In the genomic region with DNA sequence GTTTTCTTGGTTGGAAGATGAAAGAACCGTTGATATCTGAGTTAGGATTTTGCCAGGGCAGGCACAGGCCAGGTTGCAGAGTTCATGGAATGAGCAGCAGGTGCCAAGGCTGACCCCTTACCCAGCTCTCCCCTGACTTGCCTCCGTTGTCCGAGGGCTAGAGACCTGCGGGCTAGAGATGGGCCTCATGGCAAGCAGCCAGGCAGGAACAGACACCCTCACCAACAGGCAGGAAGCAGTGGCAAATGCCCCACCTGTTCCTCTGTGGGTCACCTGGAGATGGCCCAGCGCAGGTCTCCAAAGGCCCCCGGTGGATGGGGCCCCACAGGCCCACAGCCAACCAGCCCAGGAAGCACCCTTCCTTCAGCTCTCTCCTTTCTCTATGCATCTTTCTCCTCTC, we compare ENCODE assay signal across 20 cellular contexts.
"Had no signal": no experiment of that assay in that cellular context is flagged by ENCODE, and none has a peak within 500 bp of the region (broad histone marks: within the 10 kb centered on the region; RNA-seq: fewer than 3 reads in every experiment).

No MANE protein-coding gene starts in this region.

- H3K9me3 Mint-ChIP-seq: effector memory CD8-positive, alpha-beta T cell; neural progenitor cell; type B pancreatic cell had no signal

- H3K36me3 ChIP-seq: esophagus squamous epithelium, gastroesophageal sphincter, left ventricle myocardium inferior, neural progenitor cell, prostate gland, suprapubic skin, thyroid gland had no signal

- H3K27me3 ChIP-seq: neural progenitor cell, thyroid gland had no signal

- H3K4me3 ChIP-seq: esophagus squamous epithelium, gastroesophageal sphincter, left ventricle myocardium inferior, lung, neural progenitor cell, prostate gland, suprapubic skin, thyroid gland had no signal

- H3K4me1 ChIP-seq: gastroesophageal sphincter, left ventricle myocardium inferior, parathyroid adenoma, prostate gland, suprapubic skin, thyroid gland had no signal

- H3K9me3 ChIP-seq: esophagus squamous epithelium, gastroesophageal sphincter, left ventricle myocardium inferior, prostate gland, suprapubic skin, thyroid gland had no signal

- DNase-seq: effector memory CD8-positive, alpha-beta T cell; esophagus squamous epithelium; foreskin fibroblast; glutamatergic neuron; islet precursor cell; left ventricle myocardium inferior; mesendoderm; naive thymus-derived CD4-positive, alpha-beta T cell; occipital lobe; retina; stimulated activated CD4-positive, alpha-beta T cell treated with anti-CD3 and anti-CD28 coated beads, Interleukin-2, amount 100 ng/mL, for 48 hours; stimulated activated naive CD4-positive, alpha-beta T cell treated with Interleukin-2 at 50 U/mL for 16 hours; thyroid gland had no signal

- H3K27ac Mint-ChIP-seq: effector memory CD8-positive, alpha-beta T cell; naive thymus-derived CD4-positive, alpha-beta T cell; neural progenitor cell; type B pancreatic cell had no signal

- H3K27ac ChIP-seq: esophagus squamous epithelium, gastroesophageal sphincter, left ventricle myocardium inferior, neural progenitor cell, parathyroid adenoma, prostate gland, suprapubic skin, thyroid gland had no signal

- H3K4me2 ChIP-seq: neural progenitor cell had no signal

- H3K4me3 Mint-ChIP-seq: effector memory CD8-positive, alpha-beta T cell; naive thymus-derived CD4-positive, alpha-beta T cell; neural progenitor cell; type B pancreatic cell had no signal

- H3K79me2 ChIP-seq: parathyroid adenoma had no signal

- H2AFZ ChIP-seq: neural progenitor cell, parathyroid adenoma had no signal

- H3K9ac ChIP-seq: neural progenitor cell, parathyroid adenoma had no signal

- H3K36me3 Mint-ChIP-seq: naive thymus-derived CD4-positive, alpha-beta T cell; neural progenitor cell; type B pancreatic cell had no signal
